Comparison of ENCODE assay signal across 1 cellular context in the genomic region with DNA sequence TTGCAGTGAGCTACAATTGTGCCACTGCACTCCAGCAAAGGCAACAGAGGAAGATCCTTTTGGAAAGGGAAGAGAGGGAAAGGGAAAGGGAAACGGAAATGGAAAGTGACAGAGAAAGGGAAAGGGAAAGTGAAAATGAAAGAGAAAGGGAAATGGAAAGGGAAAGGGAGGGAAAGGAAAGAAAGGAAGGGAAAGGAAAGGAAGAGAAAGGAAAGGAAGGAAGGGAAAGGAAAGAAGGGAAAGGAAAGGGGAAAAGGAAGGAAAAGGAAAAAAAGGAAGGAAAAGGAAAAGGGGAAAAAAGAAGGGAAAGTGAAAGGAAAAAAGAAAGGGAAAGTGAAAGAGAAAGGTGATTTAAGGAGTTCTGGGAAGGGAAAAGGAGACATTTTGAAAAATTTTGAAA.
TF ChIP-seq lines count a peak whose summit lies in the region.

No MANE protein-coding gene starts in this region.

TF ChIP-seq in K562, 482 proteins besides CTCF, POLR2A, EP300 and RAD21 (continued from another document and continues in another):
- TF ChIP-seq, protein P1, sequence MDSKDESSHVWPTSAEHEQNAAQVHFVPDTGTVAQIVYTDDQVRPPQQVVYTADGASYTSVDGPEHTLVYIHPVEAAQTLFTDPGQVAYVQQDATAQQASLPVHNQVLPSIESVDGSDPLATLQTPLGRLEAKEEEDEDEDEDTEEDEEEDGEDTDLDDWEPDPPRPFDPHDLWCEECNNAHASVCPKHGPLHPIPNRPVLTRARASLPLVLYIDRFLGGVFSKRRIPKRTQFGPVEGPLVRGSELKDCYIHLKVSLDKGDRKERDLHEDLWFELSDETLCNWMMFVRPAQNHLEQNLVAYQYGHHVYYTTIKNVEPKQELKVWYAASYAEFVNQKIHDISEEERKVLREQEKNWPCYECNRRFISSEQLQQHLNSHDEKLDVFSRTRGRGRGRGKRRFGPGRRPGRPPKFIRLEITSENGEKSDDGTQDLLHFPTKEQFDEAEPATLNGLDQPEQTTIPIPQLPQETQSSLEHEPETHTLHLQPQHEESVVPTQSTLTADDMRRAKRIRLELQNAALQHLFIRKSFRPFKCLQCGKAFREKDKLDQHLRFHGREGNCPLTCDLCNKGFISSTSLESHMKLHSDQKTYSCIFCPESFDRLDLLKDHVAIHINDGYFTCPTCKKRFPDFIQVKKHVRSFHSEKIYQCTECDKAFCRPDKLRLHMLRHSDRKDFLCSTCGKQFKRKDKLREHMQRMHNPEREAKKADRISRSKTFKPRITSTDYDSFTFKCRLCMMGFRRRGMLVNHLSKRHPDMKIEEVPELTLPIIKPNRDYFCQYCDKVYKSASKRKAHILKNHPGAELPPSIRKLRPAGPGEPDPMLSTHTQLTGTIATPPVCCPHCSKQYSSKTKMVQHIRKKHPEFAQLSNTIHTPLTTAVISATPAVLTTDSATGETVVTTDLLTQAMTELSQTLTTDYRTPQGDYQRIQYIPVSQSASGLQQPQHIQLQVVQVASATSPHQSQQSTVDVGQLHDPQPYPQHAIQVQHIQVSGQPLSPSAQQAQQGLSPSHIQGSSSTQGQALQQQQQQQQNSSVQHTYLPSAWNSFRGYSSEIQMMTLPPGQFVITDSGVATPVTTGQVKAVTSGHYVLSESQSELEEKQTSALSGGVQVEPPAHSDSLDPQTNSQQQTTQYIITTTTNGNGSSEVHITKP (IDR thresholded peaks at IDR 0.05; ENCODE audit: partially characterized antibody), result no peak
- TF ChIP-seq PHF21A (IDR thresholded peaks at IDR 0.05; ENCODE audit: borderline replicate concordance, low read depth) (0 out of 2 replicates have a peak, but pooled peaks have one; percentile 12), CHD4 (IDR thresholded peaks at IDR 0.05; ENCODE audit: insufficient read depth, insufficient replicate concordance, low read depth, low read length, poor library complexity, severe bottlenecking) (no peak), E2F3 (CRISPR knock-in tag; IDR thresholded peaks at IDR 0.05) (no peak), KDM4B (IDR thresholded peaks at IDR 0.05; ENCODE audit: borderline replicate concordance in 2 of 2, low read depth in 1 of 2) (no peak; a peak in 1 of 4 replicates), ZNF766 (CRISPR knock-in tag; conservative IDR thresholded peaks at IDR 0.05) (no peak), ZNF445 (CRISPR knock-in tag; IDR thresholded peaks at IDR 0.05; ENCODE audit: low read depth) (no peak), ZNF146 (CRISPR knock-in tag; IDR thresholded peaks at IDR 0.05; ENCODE audit: unreplicated experiment) (no peak), JUN (IDR thresholded peaks at IDR 0.05; ENCODE audit: borderline replicate concordance, low read depth, low read length) (no peak), JUN (CRISPR knock-in tag; IDR thresholded peaks at IDR 0.05; ENCODE audit: borderline replicate concordance) (no peak), ZC3H11A (IDR thresholded peaks at IDR 0.05; ENCODE audit: low read depth, low read length) (no peak), ZSCAN29 (IDR thresholded peaks at IDR 0.05) (no peak), NFYB (IDR thresholded peaks at IDR 0.05; ENCODE audit: extremely low read depth, insufficient read length) (no peak), ZEB2 (IDR thresholded peaks at IDR 0.05) (peak; percentile 85), SOX6 (IDR thresholded peaks at IDR 0.05) (no peak; the same call in 1 of the 2 replicates), ZNF212 (CRISPR knock-in tag; IDR thresholded peaks at IDR 0.05) (no peak), STAT5A (IDR thresholded peaks at IDR 0.05; ENCODE audit: borderline replicate concordance, low read length) (no peak), MIER1 (IDR thresholded peaks at IDR 0.05; ENCODE audit: low read depth) (peak; percentile 83), MTA3 (IDR thresholded peaks at IDR 0.05; ENCODE audit: borderline replicate concordance) (no peak), CBFA2T2 (conservative IDR thresholded peaks at IDR 0.05) (no peak), NFATC3 (IDR thresholded peaks at IDR 0.05) (peak; percentile 98), MEF2A (IDR thresholded peaks at IDR 0.05; ENCODE audit: control insufficient read depth, low read depth, low read length) (no peak), NCOA1 (IDR thresholded peaks at IDR 0.05; ENCODE audit: low read depth) (peak; percentile 99), MTA1 (IDR thresholded peaks at IDR 0.05; ENCODE audit: borderline replicate concordance) (peak; percentile 96), SMAD3 (CRISPR knock-in tag; conservative IDR thresholded peaks at IDR 0.05) (no peak), CHD1 (IDR thresholded peaks at IDR 0.05; ENCODE audit: low read length) (no peak), NCOA4 (IDR thresholded peaks at IDR 0.05; ENCODE audit: partially characterized antibody) (peak; percentile 85), TGIF2 (CRISPR knock-in tag; IDR thresholded peaks at IDR 0.05) (no peak), ZNF764 (CRISPR knock-in tag; IDR thresholded peaks at IDR 0.05; ENCODE audit: low read depth) (no peak), TOE1 (IDR thresholded peaks at IDR 0.05; ENCODE audit: borderline replicate concordance) (peak; percentile 83), TOE1 (CRISPR knock-in tag; IDR thresholded peaks at IDR 0.05; ENCODE audit: borderline replicate concordance, low read depth) (0 out of 2 replicates have a peak, but pooled peaks have one; percentile 42)
- TF ChIP-seq, protein P2, sequence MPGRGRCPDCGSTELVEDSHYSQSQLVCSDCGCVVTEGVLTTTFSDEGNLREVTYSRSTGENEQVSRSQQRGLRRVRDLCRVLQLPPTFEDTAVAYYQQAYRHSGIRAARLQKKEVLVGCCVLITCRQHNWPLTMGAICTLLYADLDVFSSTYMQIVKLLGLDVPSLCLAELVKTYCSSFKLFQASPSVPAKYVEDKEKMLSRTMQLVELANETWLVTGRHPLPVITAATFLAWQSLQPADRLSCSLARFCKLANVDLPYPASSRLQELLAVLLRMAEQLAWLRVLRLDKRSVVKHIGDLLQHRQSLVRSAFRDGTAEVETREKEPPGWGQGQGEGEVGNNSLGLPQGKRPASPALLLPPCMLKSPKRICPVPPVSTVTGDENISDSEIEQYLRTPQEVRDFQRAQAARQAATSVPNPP (IDR thresholded peaks at IDR 0.05; ENCODE audit: borderline replicate concordance, insufficient read depth, insufficient read length), result no peak
- TF ChIP-seq, protein P3, sequence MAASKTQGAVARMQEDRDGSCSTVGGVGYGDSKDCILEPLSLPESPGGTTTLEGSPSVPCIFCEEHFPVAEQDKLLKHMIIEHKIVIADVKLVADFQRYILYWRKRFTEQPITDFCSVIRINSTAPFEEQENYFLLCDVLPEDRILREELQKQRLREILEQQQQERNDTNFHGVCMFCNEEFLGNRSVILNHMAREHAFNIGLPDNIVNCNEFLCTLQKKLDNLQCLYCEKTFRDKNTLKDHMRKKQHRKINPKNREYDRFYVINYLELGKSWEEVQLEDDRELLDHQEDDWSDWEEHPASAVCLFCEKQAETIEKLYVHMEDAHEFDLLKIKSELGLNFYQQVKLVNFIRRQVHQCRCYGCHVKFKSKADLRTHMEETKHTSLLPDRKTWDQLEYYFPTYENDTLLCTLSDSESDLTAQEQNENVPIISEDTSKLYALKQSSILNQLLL (CRISPR knock-in tag; IDR thresholded peaks at IDR 0.05; ENCODE audit: borderline replicate concordance), result no peak; the same call in 1 of the 2 replicates
- TF ChIP-seq, protein P4, sequence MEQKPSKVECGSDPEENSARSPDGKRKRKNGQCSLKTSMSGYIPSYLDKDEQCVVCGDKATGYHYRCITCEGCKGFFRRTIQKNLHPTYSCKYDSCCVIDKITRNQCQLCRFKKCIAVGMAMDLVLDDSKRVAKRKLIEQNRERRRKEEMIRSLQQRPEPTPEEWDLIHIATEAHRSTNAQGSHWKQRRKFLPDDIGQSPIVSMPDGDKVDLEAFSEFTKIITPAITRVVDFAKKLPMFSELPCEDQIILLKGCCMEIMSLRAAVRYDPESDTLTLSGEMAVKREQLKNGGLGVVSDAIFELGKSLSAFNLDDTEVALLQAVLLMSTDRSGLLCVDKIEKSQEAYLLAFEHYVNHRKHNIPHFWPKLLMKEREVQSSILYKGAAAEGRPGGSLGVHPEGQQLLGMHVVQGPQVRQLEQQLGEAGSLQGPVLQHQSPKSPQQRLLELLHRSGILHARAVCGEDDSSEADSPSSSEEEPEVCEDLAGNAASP (IDR thresholded peaks at IDR 0.05), result no peak
- TF ChIP-seq, protein P5, sequence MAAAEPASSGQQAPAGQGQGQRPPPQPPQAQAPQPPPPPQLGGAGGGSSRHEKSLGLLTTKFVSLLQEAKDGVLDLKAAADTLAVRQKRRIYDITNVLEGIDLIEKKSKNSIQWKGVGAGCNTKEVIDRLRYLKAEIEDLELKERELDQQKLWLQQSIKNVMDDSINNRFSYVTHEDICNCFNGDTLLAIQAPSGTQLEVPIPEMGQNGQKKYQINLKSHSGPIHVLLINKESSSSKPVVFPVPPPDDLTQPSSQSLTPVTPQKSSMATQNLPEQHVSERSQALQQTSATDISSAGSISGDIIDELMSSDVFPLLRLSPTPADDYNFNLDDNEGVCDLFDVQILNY (CRISPR knock-in tag; IDR thresholded peaks at IDR 0.05), result no peak
- TF ChIP-seq, protein P6, sequence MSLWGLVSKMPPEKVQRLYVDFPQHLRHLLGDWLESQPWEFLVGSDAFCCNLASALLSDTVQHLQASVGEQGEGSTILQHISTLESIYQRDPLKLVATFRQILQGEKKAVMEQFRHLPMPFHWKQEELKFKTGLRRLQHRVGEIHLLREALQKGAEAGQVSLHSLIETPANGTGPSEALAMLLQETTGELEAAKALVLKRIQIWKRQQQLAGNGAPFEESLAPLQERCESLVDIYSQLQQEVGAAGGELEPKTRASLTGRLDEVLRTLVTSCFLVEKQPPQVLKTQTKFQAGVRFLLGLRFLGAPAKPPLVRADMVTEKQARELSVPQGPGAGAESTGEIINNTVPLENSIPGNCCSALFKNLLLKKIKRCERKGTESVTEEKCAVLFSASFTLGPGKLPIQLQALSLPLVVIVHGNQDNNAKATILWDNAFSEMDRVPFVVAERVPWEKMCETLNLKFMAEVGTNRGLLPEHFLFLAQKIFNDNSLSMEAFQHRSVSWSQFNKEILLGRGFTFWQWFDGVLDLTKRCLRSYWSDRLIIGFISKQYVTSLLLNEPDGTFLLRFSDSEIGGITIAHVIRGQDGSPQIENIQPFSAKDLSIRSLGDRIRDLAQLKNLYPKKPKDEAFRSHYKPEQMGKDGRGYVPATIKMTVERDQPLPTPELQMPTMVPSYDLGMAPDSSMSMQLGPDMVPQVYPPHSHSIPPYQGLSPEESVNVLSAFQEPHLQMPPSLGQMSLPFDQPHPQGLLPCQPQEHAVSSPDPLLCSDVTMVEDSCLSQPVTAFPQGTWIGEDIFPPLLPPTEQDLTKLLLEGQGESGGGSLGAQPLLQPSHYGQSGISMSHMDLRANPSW (CRISPR knock-in tag; IDR thresholded peaks at IDR 0.05), result no peak
- TF ChIP-seq, protein P7, sequence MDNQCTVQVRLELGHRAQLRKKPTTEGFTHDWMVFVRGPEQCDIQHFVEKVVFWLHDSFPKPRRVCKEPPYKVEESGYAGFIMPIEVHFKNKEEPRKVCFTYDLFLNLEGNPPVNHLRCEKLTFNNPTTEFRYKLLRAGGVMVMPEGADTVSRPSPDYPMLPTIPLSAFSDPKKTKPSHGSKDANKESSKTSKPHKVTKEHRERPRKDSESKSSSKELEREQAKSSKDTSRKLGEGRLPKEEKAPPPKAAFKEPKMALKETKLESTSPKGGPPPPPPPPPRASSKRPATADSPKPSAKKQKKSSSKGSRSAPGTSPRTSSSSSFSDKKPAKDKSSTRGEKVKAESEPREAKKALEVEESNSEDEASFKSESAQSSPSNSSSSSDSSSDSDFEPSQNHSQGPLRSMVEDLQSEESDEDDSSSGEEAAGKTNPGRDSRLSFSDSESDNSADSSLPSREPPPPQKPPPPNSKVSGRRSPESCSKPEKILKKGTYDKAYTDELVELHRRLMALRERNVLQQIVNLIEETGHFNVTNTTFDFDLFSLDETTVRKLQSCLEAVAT (IDR thresholded peaks at IDR 0.05), result peak; percentile 97 to 100
- TF ChIP-seq, protein P8, sequence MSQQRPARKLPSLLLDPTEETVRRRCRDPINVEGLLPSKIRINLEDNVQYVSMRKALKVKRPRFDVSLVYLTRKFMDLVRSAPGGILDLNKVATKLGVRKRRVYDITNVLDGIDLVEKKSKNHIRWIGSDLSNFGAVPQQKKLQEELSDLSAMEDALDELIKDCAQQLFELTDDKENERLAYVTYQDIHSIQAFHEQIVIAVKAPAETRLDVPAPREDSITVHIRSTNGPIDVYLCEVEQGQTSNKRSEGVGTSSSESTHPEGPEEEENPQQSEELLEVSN (IDR thresholded peaks at IDR 0.05; ENCODE audit: borderline replicate concordance in 1 of 2, extremely low read depth in 1 of 2, insufficient read depth in 1 of 2, insufficient read length in 1 of 2, low read depth in 1 of 2, low read length in 1 of 2, poor library complexity in 1 of 2, severe bottlenecking in 1 of 2), result no peak
- TF ChIP-seq, protein P9, sequence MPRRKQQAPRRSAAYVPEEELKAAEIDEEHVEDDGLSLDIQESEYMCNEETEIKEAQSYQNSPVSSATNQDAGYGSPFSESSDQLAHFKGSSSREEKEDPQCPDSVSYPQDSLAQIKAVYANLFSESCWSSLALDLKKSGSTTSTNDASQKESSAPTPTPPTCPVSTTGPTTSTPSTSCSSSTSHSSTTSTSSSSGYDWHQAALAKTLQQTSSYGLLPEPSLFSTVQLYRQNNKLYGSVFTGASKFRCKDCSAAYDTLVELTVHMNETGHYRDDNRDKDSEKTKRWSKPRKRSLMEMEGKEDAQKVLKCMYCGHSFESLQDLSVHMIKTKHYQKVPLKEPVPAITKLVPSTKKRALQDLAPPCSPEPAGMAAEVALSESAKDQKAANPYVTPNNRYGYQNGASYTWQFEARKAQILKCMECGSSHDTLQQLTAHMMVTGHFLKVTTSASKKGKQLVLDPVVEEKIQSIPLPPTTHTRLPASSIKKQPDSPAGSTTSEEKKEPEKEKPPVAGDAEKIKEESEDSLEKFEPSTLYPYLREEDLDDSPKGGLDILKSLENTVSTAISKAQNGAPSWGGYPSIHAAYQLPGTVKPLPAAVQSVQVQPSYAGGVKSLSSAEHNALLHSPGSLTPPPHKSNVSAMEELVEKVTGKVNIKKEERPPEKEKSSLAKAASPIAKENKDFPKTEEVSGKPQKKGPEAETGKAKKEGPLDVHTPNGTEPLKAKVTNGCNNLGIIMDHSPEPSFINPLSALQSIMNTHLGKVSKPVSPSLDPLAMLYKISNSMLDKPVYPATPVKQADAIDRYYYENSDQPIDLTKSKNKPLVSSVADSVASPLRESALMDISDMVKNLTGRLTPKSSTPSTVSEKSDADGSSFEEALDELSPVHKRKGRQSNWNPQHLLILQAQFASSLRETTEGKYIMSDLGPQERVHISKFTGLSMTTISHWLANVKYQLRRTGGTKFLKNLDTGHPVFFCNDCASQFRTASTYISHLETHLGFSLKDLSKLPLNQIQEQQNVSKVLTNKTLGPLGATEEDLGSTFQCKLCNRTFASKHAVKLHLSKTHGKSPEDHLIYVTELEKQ (CRISPR knock-in tag; IDR thresholded peaks at IDR 0.05), result no peak; the same call in 1 of the 2 replicates
- TF ChIP-seq, protein P10, sequence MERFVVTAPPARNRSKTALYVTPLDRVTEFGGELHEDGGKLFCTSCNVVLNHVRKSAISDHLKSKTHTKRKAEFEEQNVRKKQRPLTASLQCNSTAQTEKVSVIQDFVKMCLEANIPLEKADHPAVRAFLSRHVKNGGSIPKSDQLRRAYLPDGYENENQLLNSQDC (CRISPR knock-in tag; IDR thresholded peaks at IDR 0.05), result no peak
